In the genomic region with DNA sequence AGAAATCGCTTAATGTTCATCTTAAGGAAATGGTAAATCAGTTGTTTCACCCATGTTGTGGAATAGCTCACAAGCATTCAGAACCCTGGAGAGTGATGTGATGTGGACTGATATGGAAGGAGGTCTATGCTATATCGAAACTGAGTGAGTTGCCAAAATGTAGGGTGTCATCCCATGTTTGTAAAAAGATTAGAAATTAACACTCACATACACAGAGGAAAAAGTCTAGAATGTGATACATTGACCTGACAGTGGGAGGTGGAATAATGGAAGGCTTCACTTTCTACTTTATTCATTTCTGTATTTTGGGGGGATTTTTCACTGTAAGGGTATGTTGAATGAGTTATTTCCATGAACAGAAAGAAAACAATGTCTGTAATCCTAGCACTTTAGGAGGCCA, we compare ENCODE assay signal across 24 cellular contexts. TPM values are rescaled to one million over a fixed set of nuclear protein-coding genes. Genes with fewer than 3 reads are reported as not detected.
"Had no signal": no experiment of that assay in that cellular context is flagged by ENCODE, and none has a peak within 500 bp of the region (broad histone marks: within the 10 kb centered on the region; RNA-seq: fewer than 3 reads in every experiment).

No MANE protein-coding gene starts in this region.

- H3K4me3 Mint-ChIP-seq: activated CD4-positive, alpha-beta T cell treated with anti-CD3 and anti-CD28 coated beads, Interleukin-2, amount 10 ng/mL, durations not matched to agents 24 days and 14 days; activated T-helper 1 cell treated with anti-CD3 and anti-CD28 coated beads, Interleukin-12 subunit alpha, Interleukin-12 subunit beta, Interleukin-2, Interleukin-4 antibody, amounts not matched to agents 30 ng/mL and 10 ng/mL and 1 ng/mL, durations not matched to agents 14 hours and 24 hours and 36 hours; naive thymus-derived CD4-positive, alpha-beta T cell; T-helper 2 cell treated with Interferon-gamma antibody and Interleukin-4, amounts not matched to agents 5 μg/mL and 100 μg/mL, for 36 hours had no signal

- DNase-seq: activated CD4-positive, alpha-beta T cell treated with anti-CD3 and anti-CD28 coated beads, Interleukin-2, amount 10 ng/mL, durations not matched to agents 24 days and 14 days; activated naive CD4-positive, alpha-beta T cell; aorta; brain microvascular endothelial cell; central memory CD4-positive, alpha-beta T cell; colonic mucosa; foreskin keratinocyte; left cardiac atrium; mesendoderm; naive thymus-derived CD4-positive, alpha-beta T cell; stimulated activated CD4-positive, alpha-beta T cell treated with anti-CD3 and anti-CD28 coated beads, Interleukin-4, amount 100 ng/mL, for 1 hour; substantia nigra had no signal

- ATAC-seq: foreskin keratinocyte; left cardiac atrium; naive thymus-derived CD4-positive, alpha-beta T cell; sciatic nerve had no signal

- H3K27ac Mint-ChIP-seq: activated CD4-positive, alpha-beta T cell treated with anti-CD3 and anti-CD28 coated beads, Interleukin-2, amount 10 ng/mL, durations not matched to agents 24 days and 14 days; activated T-helper 1 cell treated with anti-CD3 and anti-CD28 coated beads, Interleukin-12 subunit alpha, Interleukin-12 subunit beta, Interleukin-2, Interleukin-4 antibody, amounts not matched to agents 30 ng/mL and 10 ng/mL and 1 ng/mL, durations not matched to agents 14 hours and 24 hours and 36 hours; naive thymus-derived CD4-positive, alpha-beta T cell; T-helper 2 cell treated with Interferon-gamma antibody and Interleukin-4, amounts not matched to agents 5 μg/mL and 100 μg/mL, for 36 hours had no signal

- H3K9me3 Mint-ChIP-seq: activated CD4-positive, alpha-beta T cell treated with anti-CD3 and anti-CD28 coated beads, Interleukin-2, amount 10 ng/mL, durations not matched to agents 24 days and 14 days; activated T-helper 1 cell treated with anti-CD3 and anti-CD28 coated beads, Interleukin-12 subunit alpha, Interleukin-12 subunit beta, Interleukin-2, Interleukin-4 antibody, amounts not matched to agents 30 ng/mL and 10 ng/mL and 1 ng/mL, durations not matched to agents 14 hours and 24 hours and 36 hours; T-helper 2 cell treated with Interferon-gamma antibody and Interleukin-4, amounts not matched to agents 5 μg/mL and 100 μg/mL, for 36 hours had no signal

- FAIRE-seq: TTC549, urothelium cell line had no signal

RNA-seq across cellular contexts. Expression of a gene that starts 4.7 kb away (rescaled TPM):
- total RNA-seq: activated CD4-positive, alpha-beta T cell treated with anti-CD3 and anti-CD28 coated beads, Interleukin-2, amount 10 ng/mL, durations not matched to agents 24 days and 14 days; activated T-helper 1 cell treated with anti-CD3 and anti-CD28 coated beads, Interleukin-12 subunit alpha, Interleukin-12 subunit beta, Interleukin-2, Interleukin-4 antibody, amounts not matched to agents 30 ng/mL and 10 ng/mL and 1 ng/mL, durations not matched to agents 14 hours and 24 hours and 36 hours; aorta; colonic mucosa; epithelial cell of proximal tubule; fibroblast of lung; foreskin keratinocyte; hepatocyte; left cardiac atrium; lower leg skin; mucosa of gallbladder; naive thymus-derived CD4-positive, alpha-beta T cell; sciatic nerve; smooth muscle cell; tibial nerve had no signal
- polyA plus RNA-seq: aorta; fibroblast of lung; foreskin keratinocyte; hepatocyte; naive thymus-derived CD4-positive, alpha-beta T cell; smooth muscle cell had no signal

RNA-seq across cellular contexts. Expression of a gene that starts 9.6 kb away (rescaled TPM):
- total RNA-seq: activated CD4-positive, alpha-beta T cell treated with anti-CD3 and anti-CD28 coated beads, Interleukin-2, amount 10 ng/mL, durations not matched to agents 24 days and 14 days; activated T-helper 1 cell treated with anti-CD3 and anti-CD28 coated beads, Interleukin-12 subunit alpha, Interleukin-12 subunit beta, Interleukin-2, Interleukin-4 antibody, amounts not matched to agents 30 ng/mL and 10 ng/mL and 1 ng/mL, durations not matched to agents 14 hours and 24 hours and 36 hours; aorta; colonic mucosa; epithelial cell of proximal tubule; fibroblast of lung; foreskin keratinocyte; hepatocyte; left cardiac atrium; mucosa of gallbladder; naive thymus-derived CD4-positive, alpha-beta T cell; sciatic nerve; smooth muscle cell; tibial nerve had no signal
- polyA plus RNA-seq: aorta; fibroblast of lung; foreskin keratinocyte; hepatocyte; naive thymus-derived CD4-positive, alpha-beta T cell; smooth muscle cell had no signal

RNA-seq across cellular contexts. Expression of a gene that starts 12.4 kb away (rescaled TPM):
- total RNA-seq: activated CD4-positive, alpha-beta T cell treated with anti-CD3 and anti-CD28 coated beads, Interleukin-2, amount 10 ng/mL, durations not matched to agents 24 days and 14 days; activated T-helper 1 cell treated with anti-CD3 and anti-CD28 coated beads, Interleukin-12 subunit alpha, Interleukin-12 subunit beta, Interleukin-2, Interleukin-4 antibody, amounts not matched to agents 30 ng/mL and 10 ng/mL and 1 ng/mL, durations not matched to agents 14 hours and 24 hours and 36 hours; aorta; colonic mucosa; epithelial cell of proximal tubule; fibroblast of lung; foreskin keratinocyte; hepatocyte; left cardiac atrium; lower leg skin; mucosa of gallbladder; naive thymus-derived CD4-positive, alpha-beta T cell; sciatic nerve; smooth muscle cell; tibial nerve had no signal
- polyA plus RNA-seq: aorta; fibroblast of lung; foreskin keratinocyte; hepatocyte; naive thymus-derived CD4-positive, alpha-beta T cell; smooth muscle cell had no signal

RNA-seq across cellular contexts. Expression of a gene that starts 16.7 kb away (rescaled TPM):
- total RNA-seq: activated CD4-positive, alpha-beta T cell treated with anti-CD3 and anti-CD28 coated beads, Interleukin-2, amount 10 ng/mL, durations not matched to agents 24 days and 14 days; activated T-helper 1 cell treated with anti-CD3 and anti-CD28 coated beads, Interleukin-12 subunit alpha, Interleukin-12 subunit beta, Interleukin-2, Interleukin-4 antibody, amounts not matched to agents 30 ng/mL and 10 ng/mL and 1 ng/mL, durations not matched to agents 14 hours and 24 hours and 36 hours; aorta; colonic mucosa; epithelial cell of proximal tubule; fibroblast of lung; foreskin keratinocyte; hepatocyte; left cardiac atrium; lower leg skin; mucosa of gallbladder; naive thymus-derived CD4-positive, alpha-beta T cell; sciatic nerve; smooth muscle cell; tibial nerve had no signal
- polyA plus RNA-seq: aorta; fibroblast of lung; foreskin keratinocyte; hepatocyte; naive thymus-derived CD4-positive, alpha-beta T cell; smooth muscle cell had no signal
